1 cellular context compared by ENCODE assay signal in the genomic region with DNA sequence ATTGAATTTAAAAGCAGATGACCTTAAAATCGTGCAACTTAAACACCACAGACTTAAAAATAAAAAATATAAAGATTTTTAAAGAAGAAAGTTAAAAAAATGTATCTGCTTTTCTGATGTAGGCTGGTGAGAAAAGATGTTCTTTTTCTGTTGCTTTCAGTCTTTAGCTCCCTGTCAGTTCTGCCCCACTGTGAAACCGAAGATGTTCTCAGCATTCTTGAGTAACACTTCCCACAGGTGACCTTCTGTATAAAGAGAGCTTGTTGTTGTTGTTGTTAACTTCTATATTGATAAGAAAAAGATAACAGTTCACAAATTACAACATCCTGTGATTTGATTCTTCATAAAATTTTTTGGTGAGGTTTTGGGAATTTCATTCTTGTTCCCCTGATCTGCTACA.
TF ChIP-seq lines count a peak whose summit lies in the region.

No MANE protein-coding gene starts in this region.

TF ChIP-seq in GM12878, 131 proteins besides CTCF, POLR2A, EP300 and RAD21 (continued from another document):
- TF ChIP-seq ZNF592 (IDR thresholded peaks at IDR 0.05), result peak; percentile 78
- TF ChIP-seq RELB (IDR thresholded peaks at IDR 0.05; ENCODE audit: low read depth), result peak; percentile 27; the same call in 1 of the 2 replicates
- peak; percentile 57 for TF ChIP-seq ZNF687 (IDR thresholded peaks at IDR 0.05)
- TF ChIP-seq HDGF (IDR thresholded peaks at IDR 0.05), result no peak
- 0 out of 2 replicates have a peak, but pooled peaks have one; percentile 18 for TF ChIP-seq MLLT1 (IDR thresholded peaks at IDR 0.05)
- peak; percentile 53 for TF ChIP-seq RUNX3 (IDR thresholded peaks at IDR 0.05; ENCODE audit: low read length)
- TF ChIP-seq, protein P1, sequence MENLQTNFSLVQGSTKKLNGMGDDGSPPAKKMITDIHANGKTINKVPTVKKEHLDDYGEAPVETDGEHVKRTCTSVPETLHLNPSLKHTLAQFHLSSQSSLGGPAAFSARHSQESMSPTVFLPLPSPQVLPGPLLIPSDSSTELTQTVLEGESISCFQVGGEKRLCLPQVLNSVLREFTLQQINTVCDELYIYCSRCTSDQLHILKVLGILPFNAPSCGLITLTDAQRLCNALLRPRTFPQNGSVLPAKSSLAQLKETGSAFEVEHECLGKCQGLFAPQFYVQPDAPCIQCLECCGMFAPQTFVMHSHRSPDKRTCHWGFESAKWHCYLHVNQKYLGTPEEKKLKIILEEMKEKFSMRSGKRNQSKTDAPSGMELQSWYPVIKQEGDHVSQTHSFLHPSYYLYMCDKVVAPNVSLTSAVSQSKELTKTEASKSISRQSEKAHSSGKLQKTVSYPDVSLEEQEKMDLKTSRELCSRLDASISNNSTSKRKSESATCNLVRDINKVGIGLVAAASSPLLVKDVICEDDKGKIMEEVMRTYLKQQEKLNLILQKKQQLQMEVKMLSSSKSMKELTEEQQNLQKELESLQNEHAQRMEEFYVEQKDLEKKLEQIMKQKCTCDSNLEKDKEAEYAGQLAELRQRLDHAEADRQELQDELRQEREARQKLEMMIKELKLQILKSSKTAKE (IDR thresholded peaks at IDR 0.05; ENCODE audit: low read depth, poor library complexity, severe bottlenecking), result peak; percentile 52
- TF ChIP-seq MTA2 (IDR thresholded peaks at IDR 0.05; ENCODE audit: low read depth), result 0 out of 2 replicates have a peak, but pooled peaks have one; percentile 27
- TF ChIP-seq, protein P2, sequence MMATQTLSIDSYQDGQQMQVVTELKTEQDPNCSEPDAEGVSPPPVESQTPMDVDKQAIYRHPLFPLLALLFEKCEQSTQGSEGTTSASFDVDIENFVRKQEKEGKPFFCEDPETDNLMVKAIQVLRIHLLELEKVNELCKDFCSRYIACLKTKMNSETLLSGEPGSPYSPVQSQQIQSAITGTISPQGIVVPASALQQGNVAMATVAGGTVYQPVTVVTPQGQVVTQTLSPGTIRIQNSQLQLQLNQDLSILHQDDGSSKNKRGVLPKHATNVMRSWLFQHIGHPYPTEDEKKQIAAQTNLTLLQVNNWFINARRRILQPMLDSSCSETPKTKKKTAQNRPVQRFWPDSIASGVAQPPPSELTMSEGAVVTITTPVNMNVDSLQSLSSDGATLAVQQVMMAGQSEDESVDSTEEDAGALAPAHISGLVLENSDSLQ (IDR thresholded peaks at IDR 0.05), result peak; percentile 63; the same call in 1 of the 2 replicates
- no peak for TF ChIP-seq CBFB (IDR thresholded peaks at IDR 0.05; ENCODE audit: low read depth)
- TF ChIP-seq IKZF2 (IDR thresholded peaks at IDR 0.05), result peak in 1 of 2 experiments; percentile 50; a peak in 2 of 4 replicates
- peak; percentile 48; the same call in 1 of the 2 replicates for TF ChIP-seq ATF7 (IDR thresholded peaks at IDR 0.05; ENCODE audit: low read depth)
- no peak for TF ChIP-seq PML (IDR thresholded peaks at IDR 0.05; ENCODE audit: low read length)
